2 cellular contexts compared by ENCODE assay signal in the genomic region with DNA sequence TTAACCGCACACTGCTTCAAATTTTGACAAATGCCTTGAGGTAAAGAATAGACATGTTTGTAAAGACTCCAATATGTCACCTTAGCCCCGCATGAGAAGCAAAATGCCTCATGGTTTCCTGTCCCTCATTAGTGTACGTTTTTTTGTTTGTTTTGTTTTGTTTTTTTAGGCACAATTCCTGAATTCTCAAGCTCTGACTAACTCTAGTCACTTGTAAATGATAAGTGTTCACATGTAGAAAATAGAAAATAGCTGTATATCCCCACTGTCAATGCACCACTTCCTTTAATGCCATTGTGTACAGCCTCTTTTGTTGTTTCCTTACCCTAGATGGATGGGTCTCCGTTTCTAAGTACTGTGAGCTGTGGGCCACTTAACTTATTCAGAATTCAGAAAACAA.
TF ChIP-seq lines count a peak whose summit lies in the region.

No MANE protein-coding gene starts in this region.

TF ChIP-seq in GM23338, 12 proteins besides CTCF, POLR2A, EP300 and RAD21 (continues in another document):
- TF ChIP-seq ZNF114 (CRISPR knock-in tag; IDR thresholded peaks at IDR 0.05) (no peak), EZH2phosphoT487 (IDR thresholded peaks at IDR 0.05; ENCODE audit: unreplicated experiment) (no peak), POLR2AphosphoS5 (IDR thresholded peaks at IDR 0.05; ENCODE audit: low read depth) (no peak), NANOG (IDR thresholded peaks at IDR 0.05; ENCODE audit: borderline replicate concordance) (no peak), CREB1 (CRISPR knock-in tag; IDR thresholded peaks at IDR 0.05; ENCODE audit: low read depth) (no peak), EZH2 (IDR thresholded peaks at IDR 0.05; ENCODE audit: low read depth, unreplicated experiment) (no peak), JUNB (IDR thresholded peaks at IDR 0.05; ENCODE audit: unreplicated experiment) (no peak), ZNF331 (CRISPR knock-in tag; IDR thresholded peaks at IDR 0.05; ENCODE audit: low read depth) (no peak), ZNF462 (CRISPR knock-in tag; IDR thresholded peaks at IDR 0.05) (no peak), STAT1 (IDR thresholded peaks at IDR 0.05; ENCODE audit: unreplicated experiment) (no peak)
- TF ChIP-seq, protein P1, sequence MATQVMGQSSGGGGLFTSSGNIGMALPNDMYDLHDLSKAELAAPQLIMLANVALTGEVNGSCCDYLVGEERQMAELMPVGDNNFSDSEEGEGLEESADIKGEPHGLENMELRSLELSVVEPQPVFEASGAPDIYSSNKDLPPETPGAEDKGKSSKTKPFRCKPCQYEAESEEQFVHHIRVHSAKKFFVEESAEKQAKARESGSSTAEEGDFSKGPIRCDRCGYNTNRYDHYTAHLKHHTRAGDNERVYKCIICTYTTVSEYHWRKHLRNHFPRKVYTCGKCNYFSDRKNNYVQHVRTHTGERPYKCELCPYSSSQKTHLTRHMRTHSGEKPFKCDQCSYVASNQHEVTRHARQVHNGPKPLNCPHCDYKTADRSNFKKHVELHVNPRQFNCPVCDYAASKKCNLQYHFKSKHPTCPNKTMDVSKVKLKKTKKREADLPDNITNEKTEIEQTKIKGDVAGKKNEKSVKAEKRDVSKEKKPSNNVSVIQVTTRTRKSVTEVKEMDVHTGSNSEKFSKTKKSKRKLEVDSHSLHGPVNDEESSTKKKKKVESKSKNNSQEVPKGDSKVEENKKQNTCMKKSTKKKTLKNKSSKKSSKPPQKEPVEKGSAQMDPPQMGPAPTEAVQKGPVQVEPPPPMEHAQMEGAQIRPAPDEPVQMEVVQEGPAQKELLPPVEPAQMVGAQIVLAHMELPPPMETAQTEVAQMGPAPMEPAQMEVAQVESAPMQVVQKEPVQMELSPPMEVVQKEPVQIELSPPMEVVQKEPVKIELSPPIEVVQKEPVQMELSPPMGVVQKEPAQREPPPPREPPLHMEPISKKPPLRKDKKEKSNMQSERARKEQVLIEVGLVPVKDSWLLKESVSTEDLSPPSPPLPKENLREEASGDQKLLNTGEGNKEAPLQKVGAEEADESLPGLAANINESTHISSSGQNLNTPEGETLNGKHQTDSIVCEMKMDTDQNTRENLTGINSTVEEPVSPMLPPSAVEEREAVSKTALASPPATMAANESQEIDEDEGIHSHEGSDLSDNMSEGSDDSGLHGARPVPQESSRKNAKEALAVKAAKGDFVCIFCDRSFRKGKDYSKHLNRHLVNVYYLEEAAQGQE (IDR thresholded peaks at IDR 0.05; ENCODE audit: unreplicated experiment) = no peak

TF ChIP-seq in endothelial cell of umbilical vein, 7 proteins besides CTCF, POLR2A, EP300 and RAD21:
- TF ChIP-seq FOS (IDR thresholded peaks at IDR 0.05; ENCODE audit: borderline replicate concordance, insufficient read depth, low read length) (peak; percentile 60), GATA2 (IDR thresholded peaks at IDR 0.05; ENCODE audit: insufficient read depth, insufficient read length, low read depth, low read length) (no peak), JUN (IDR thresholded peaks at IDR 0.05; ENCODE audit: borderline replicate concordance, insufficient read depth, insufficient read length, low read depth) (peak; percentile 88), MYC (IDR thresholded peaks at IDR 0.05; ENCODE audit: low read depth, low read length) (no peak)
